Comparison of ENCODE assay signal across 11 cellular contexts in genomic region chr1:85313888-85314696, GRCh38. TPM values are rescaled to one million over a fixed set of nuclear protein-coding genes. Genes with fewer than 3 reads are reported as not detected.
A peak's percentile ranks its signal among the peaks of the same experiment; 100 is the strongest.
DNase-seq lines count a peak whose midpoint lies in the region; ATAC-seq, FAIRE-seq and TF ChIP-seq lines count a peak whose summit lies in the region.
"Had no signal": no experiment of that assay in that cellular context is flagged by ENCODE, and none has a peak within 500 bp of the region (broad histone marks: within the 10 kb centered on the region; RNA-seq: fewer than 3 reads in every experiment).

No MANE protein-coding gene starts in this region.

- ATAC-seq in HG03521 (IDR thresholded peaks at IDR 0.05; ENCODE audit: unreplicated experiment): no peak
- ATAC-seq: left colon had no signal

- DNase-seq in EH (ENCODE audit: low read depth): peak; percentile 98
- DNase-seq in RKO (ENCODE audit: low spot score): peak; percentile 91
- peak; percentile 88 for DNase-seq in fibroblast of the conjunctiva (ENCODE audit: low read depth)
- peak; percentile 53 for DNase-seq in retina
- DNase-seq in GM12891 (ENCODE audit: insufficient read length, low spot score): no peak
- no peak for DNase-seq in activated T-cell treated with anti-CD3 and anti-CD28 coated beads, Interleukin-2, amount 50 U/mL, for 1 hour
- DNase-seq in NCI-H1105 treated with DMSO at 0.1 percent for 48 hours (lab: John Stamatoyannopoulos, UW): no peak
- DNase-seq: KBM-7; left colon; stimulated activated CD4-positive, alpha-beta T cell treated with anti-CD3 and anti-CD28 coated beads, Interleukin-1b, Interleukin-23, amount 100 ng/mL, for 48 hours had no signal

- no peak for FAIRE-seq in GM12891 (lab: Jason Lieb, UNC)

- no peak for TF ChIP-seq POLR2A in GM12891 (IDR thresholded peaks at IDR 0.05; ENCODE audit: low read depth, low read length)

TF ChIP-seq in GM12891, 5 proteins besides CTCF, POLR2A, EP300 and RAD21:
- TF ChIP-seq TAF1 (IDR thresholded peaks at IDR 0.05; ENCODE audit: low read depth, low read length): no peak

RNA-seq across cellular contexts. Expression of gene BCL10, which starts 37.7 kb away (rescaled TPM):
- 10.3 TPM for polyA plus RNA-seq in GM12891 (2012; ENCODE audit: low read depth, missing spikeins)

RNA-seq across cellular contexts. Expression of gene C1orf52, which starts 54.6 kb away (rescaled TPM):
- polyA plus RNA-seq in GM12891 (2012; ENCODE audit: low read depth, missing spikeins): 11.6 TPM

Comparison
In these comparisons a context has a peak if more than half of its experiments do, and no peak if none do; other contexts are left out.
1. DNase-seq: peak in EH (single experiment), RKO (single experiment), fibroblast of the conjunctiva (single experiment) and retina (single experiment); none in GM12891 (single experiment), activated T-cell treated with anti-CD3 and anti-CD28 coated beads, Interleukin-2, amount 50 U/mL, for 1 hour (single experiment) and NCI-H1105 treated with DMSO at 0.1 percent for 48 hours (single experiment).